ENCODE assay signal across 22 cellular contexts in genomic region chr14:34063470-34064164, GRCh38.
DNase-seq lines count a peak whose midpoint lies in the region; ATAC-seq and TF ChIP-seq lines count a peak whose summit lies in the region.
"Had no signal": no experiment of that assay in that cellular context is flagged by ENCODE, and none has a peak within 500 bp of the region (broad histone marks: within the 10 kb centered on the region; RNA-seq: fewer than 3 reads in every experiment).

No MANE protein-coding gene starts in this region.

- ATAC-seq in heart left ventricle (peak; percentile 14 to 52 (median 41)), psoas muscle (peak; percentile 58 to 66 (median 60)), GM19467 (IDR thresholded peaks at IDR 0.05; ENCODE audit: unreplicated experiment) (no peak), GM21619 (IDR thresholded peaks at IDR 0.05; ENCODE audit: unreplicated experiment) (no peak)
- ATAC-seq: activated T-cell treated with anti-CD3 and anti-CD28 coated beads, Interleukin-2, amount 50 U/mL, for 72 hours; CD8-positive, alpha-beta T cell; naive thymus-derived CD4-positive, alpha-beta T cell had no signal

- TF ChIP-seq CTCF in heart left ventricle (IDR thresholded peaks at IDR 0.05) (no peak), psoas muscle (IDR thresholded peaks at IDR 0.05) (no peak)

- H3K4me3 ChIP-seq in heart left ventricle (no peak overlapping the region), psoas muscle (peak overlapping the region; percentile 49)

- peak in 1 of 2 donors; percentile 39 for TF ChIP-seq POLR2A in heart left ventricle (IDR thresholded peaks at IDR 0.05)

- no peaks in the 10 kb centered on the region for H3K27me3 ChIP-seq in heart left ventricle
- H3K27me3 ChIP-seq in psoas muscle (ENCODE audit: insufficient read depth in 3 of 3, low read length in 2 of 3) = no peaks in the 10 kb centered on the region

- DNase-seq in Caki2 (ENCODE audit: low read depth) = peak; percentile 59
- DNase-seq in SW480 (ENCODE audit: low spot score) = peak; percentile 58
- DNase-seq in heart left ventricle = peak in 3 of 5 donors; percentile 32 to 50 (median 47)
- DNase-seq in psoas muscle = peak; percentile 68 to 69
- DNase-seq in NCI-H2107 (lab: John Stamatoyannopoulos, UW) = no peak
- DNase-seq in stimulated activated CD4-positive, alpha-beta T cell treated with anti-CD3 and anti-CD28 coated beads, Interleukin-2, amount 100 ng/mL, for 48 hours = no peak
- DNase-seq: activated CD4-positive, CD25-positive, alpha-beta regulatory T cell treated with anti-CD3 and anti-CD28 coated beads, Interleukin-2, amount 50 U/mL, for 72 hours; activated CD8-positive, alpha-beta memory T cell treated with anti-CD3 and anti-CD28 coated beads for 24 hours; activated T-cell treated with anti-CD3 and anti-CD28 coated beads, Interleukin-2, amount 50 U/mL, for 72 hours; CD8-positive, alpha-beta T cell; DMS79; endodermal cell; kidney; naive thymus-derived CD4-positive, alpha-beta T cell; NCI-H1092; NCI-H2081 treated with DMSO at 0.1 percent for 48 hours; NCI-H69; T1000 had no signal

- in situ Hi-C loops in Caki2 (cut with HindIII; ENCODE audit: low pct_unique_long_range_greater_than_20kb, low sequenced_read_pairs) = no loop called here

- H3K36me3 ChIP-seq in heart left ventricle (no peaks in the 10 kb centered on the region), psoas muscle (ENCODE audit: insufficient read depth in 1 of 2, low read depth in 1 of 2) (no peaks in the 10 kb centered on the region)

- H3K9me3 ChIP-seq in heart left ventricle (no peaks in the 10 kb centered on the region), psoas muscle (no peaks in the 10 kb centered on the region)

- H3K27ac ChIP-seq in heart left ventricle = peak overlapping the region; percentile 35 to 88 (median 74)
- H3K27ac ChIP-seq in psoas muscle = peak overlapping the region; percentile 90
- H3K27ac ChIP-seq: KMS-11, parathyroid adenoma had no signal

- 33 to 49% (median 37%) methylated on average over 9 of the region's 9 CpGs for WGBS in heart left ventricle, 4 donors
- WGBS in psoas muscle, 3 donors = 41 to 67% (median 43%) methylated on average over 9 of the region's 9 CpGs

- peaks cover 0 to 51% (median 31%) of the 10 kb centered on the region in 12 donors for H3K4me1 ChIP-seq in heart left ventricle
- H3K4me1 ChIP-seq in psoas muscle = peaks cover 36% of the 10 kb centered on the region
- H3K4me1 ChIP-seq: parathyroid adenoma had no signal

- intact Hi-C loops in heart left ventricle (cut with DNase I) (loop anchor here in 5 of 10 donors (2.0 to 10.0 kb wide), 7 partner anchors 19 to 169 kb away; partner anchors contain the start of gene EGLN3 (in 3 of the 5)), psoas muscle (cut with DNase I) (loop anchor here in 1 of 2 donors (10.0 kb wide), 1 partner anchor 161 kb away; no protein-coding TSS in a partner anchor)

Comparison
In these comparisons a context has a peak if more than half of its experiments do, and no peak if none do; other contexts are left out.
1. DNase-seq: peak in Caki2 (single experiment), SW480 (single experiment), heart left ventricle (3 of 5) and psoas muscle (2 of 2); none in NCI-H2107 (single experiment) and stimulated activated CD4-positive, alpha-beta T cell treated with anti-CD3 and anti-CD28 coated beads, Interleukin-2, amount 100 ng/mL, for 48 hours (0 of 2).
2. ATAC-seq: peak in heart left ventricle (4 of 4) and psoas muscle (4 of 4); none in GM19467 (single experiment) and GM21619 (single experiment).